Comparison of ENCODE assay signal across 26 cellular contexts in the genomic region with DNA sequence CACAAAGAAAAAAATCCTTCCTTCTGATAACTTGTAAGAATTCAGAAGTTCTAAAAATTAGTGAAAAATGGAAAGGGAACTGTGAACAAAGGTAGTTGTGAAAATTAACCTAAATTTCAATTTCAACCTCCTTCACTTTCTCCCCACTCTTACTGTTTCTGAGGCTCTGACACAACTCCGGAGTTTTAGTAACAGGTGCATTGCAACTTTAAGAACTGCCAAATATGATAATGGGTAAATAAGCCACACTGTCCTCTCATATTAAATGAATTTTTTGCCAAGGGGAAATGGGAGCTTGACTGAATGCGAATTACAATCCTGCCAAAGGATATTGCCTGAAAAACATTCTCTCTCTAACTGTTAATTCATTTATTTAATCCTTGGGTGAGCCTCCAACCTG. TPM values are rescaled to one million over a fixed set of nuclear protein-coding genes. Genes with fewer than 3 reads are reported as not detected.
DNase-seq lines count a peak whose midpoint lies in the region; ATAC-seq and TF ChIP-seq lines count a peak whose summit lies in the region.
"Had no signal": no experiment of that assay in that cellular context is flagged by ENCODE, and none has a peak within 500 bp of the region (broad histone marks: within the 10 kb centered on the region; RNA-seq: fewer than 3 reads in every experiment).

No MANE protein-coding gene starts in this region.

- H3K27ac ChIP-seq in C4-2B (peak overlapping the region; percentile 59; the same call in 1 of the 2 replicates), HUES6 (ENCODE audit: low read depth, low read length) (peak overlapping the region; percentile 89; the same call in 1 of the 2 replicates), ectodermal cell (ENCODE audit: insufficient read depth, low read depth, low read length, poor library complexity, severe bottlenecking) (no peak overlapping the region), foreskin keratinocyte (no peak overlapping the region)
- H3K27ac ChIP-seq: parathyroid adenoma had no signal

- no peak overlapping the region for H3K4me3 Mint-ChIP-seq in nephron
- H3K4me3 Mint-ChIP-seq: activated T-cell treated with anti-CD3 and anti-CD28 coated beads, Interleukin-2, amount 50 U/mL, for 4 hours; CD4-positive, CD25-positive, alpha-beta regulatory T cell; naive thymus-derived CD8-positive, alpha-beta T cell; T-cell had no signal

- no peaks in the 10 kb centered on the region for H3K27me3 Mint-ChIP-seq in nephron (ENCODE audit: low read depth)

- H3K9me3 Mint-ChIP-seq in nephron: no peaks in the 10 kb centered on the region
- H3K9me3 Mint-ChIP-seq: activated T-cell treated with anti-CD3 and anti-CD28 coated beads, Interleukin-2, amount 50 U/mL, for 4 hours; naive thymus-derived CD8-positive, alpha-beta T cell; T-cell had no signal

- no peaks in the 10 kb centered on the region for H3K36me3 Mint-ChIP-seq in nephron (ENCODE audit: low read depth)
- H3K36me3 Mint-ChIP-seq: CD4-positive, CD25-positive, alpha-beta regulatory T cell; naive thymus-derived CD8-positive, alpha-beta T cell; T-cell had no signal

- TF ChIP-seq CTCF in C4-2B (conservative IDR thresholded peaks at IDR 0.05) (no peak), nephron (IDR thresholded peaks at IDR 0.05; ENCODE audit: unreplicated experiment in 3 of 3) (no peak), foreskin keratinocyte (conservative IDR thresholded peaks at IDR 0.05) (no peak)

- H3K4me3 ChIP-seq in HUES6 (ENCODE audit: low read depth, low read length) (peak overlapping the region; percentile 44; the same call in 1 of the 2 replicates), ectodermal cell (ENCODE audit: insufficient read depth, low read depth, low read length) (peak overlapping the region; percentile 4)
- H3K4me3 ChIP-seq: uterus had no signal

- H3K4me1 ChIP-seq in HUES6 (ENCODE audit: control insufficient read depth, insufficient read depth, low read length) (peaks cover 45% of the 10 kb centered on the region), ectodermal cell (ENCODE audit: control insufficient read depth, insufficient read depth, low read length) (peaks cover 28% of the 10 kb centered on the region), foreskin keratinocyte (no peaks in the 10 kb centered on the region)
- H3K4me1 ChIP-seq: uterus had no signal

- no peak for ATAC-seq in foreskin keratinocyte
- ATAC-seq: activated T-cell treated with anti-CD3 and anti-CD28 coated beads, Interleukin-2, amount 50 U/mL, for 4 hours; naive thymus-derived CD8-positive, alpha-beta T cell; T-cell had no signal

- H3K27me3 ChIP-seq in HUES6 (ENCODE audit: control insufficient read depth, insufficient read depth, low read length) (no peaks in the 10 kb centered on the region), ectodermal cell (ENCODE audit: control insufficient read depth, insufficient read depth, low read length, poor library complexity, severe bottlenecking) (no peaks in the 10 kb centered on the region), foreskin keratinocyte (no peaks in the 10 kb centered on the region)
- H3K27me3 ChIP-seq: dorsolateral prefrontal cortex, uterus had no signal

- H3K36me3 ChIP-seq in HUES6 (ENCODE audit: control insufficient read depth, insufficient read depth, low read length): no peaks in the 10 kb centered on the region
- H3K36me3 ChIP-seq in ectodermal cell (ENCODE audit: control insufficient read depth, insufficient read depth, low read length): no peaks in the 10 kb centered on the region
- H3K36me3 ChIP-seq: uterus had no signal

- H3K9me3 ChIP-seq in HUES6 (ENCODE audit: control insufficient read depth, insufficient read depth, low read depth, low read length) (no peaks in the 10 kb centered on the region), ectodermal cell (ENCODE audit: control insufficient read depth, low read length) (no peaks in the 10 kb centered on the region)
- H3K9me3 ChIP-seq: uterus had no signal

- no peak overlapping the region for H3K9ac ChIP-seq in HUES6 (ENCODE audit: low read length)
- H3K9ac ChIP-seq: parathyroid adenoma had no signal

- peak overlapping the region in 2 of 3 experiments; percentile 7 to 8 for H3K27ac Mint-ChIP-seq in nephron
- H3K27ac Mint-ChIP-seq: CD4-positive, CD25-positive, alpha-beta regulatory T cell; naive thymus-derived CD8-positive, alpha-beta T cell; T-cell had no signal

- H3K4me1 Mint-ChIP-seq in nephron: peaks cover 28% of the 10 kb centered on the region
- H3K4me1 Mint-ChIP-seq: CD4-positive, CD25-positive, alpha-beta regulatory T cell; naive thymus-derived CD8-positive, alpha-beta T cell; T-cell had no signal

- 82 to 86% methylated on average over 1 to 2 of the region's 2 CpGs for WGBS in ectodermal cell, 2 experiments

- DNase-seq in NCI-H187 (lab: John Stamatoyannopoulos, UW): no peak
- no peak for DNase-seq in foreskin keratinocyte
- DNase-seq in NCI-H774 (lab: John Stamatoyannopoulos, UW): no peak
- DNase-seq in activated CD8-positive, alpha-beta memory T cell treated with anti-CD3 and anti-CD28 coated beads, Interleukin-2, amount 50 U/mL, for 48 hours: no peak
- DNase-seq: activated CD4-positive, CD25-positive, alpha-beta regulatory T cell treated with anti-CD3 and anti-CD28 coated beads, Interleukin-2, amount 50 U/mL, for 72 hours; activated naive CD4-positive, alpha-beta T cell treated with Interleukin-2 at 50 U/mL for 16 hours; activated T-cell treated with anti-CD3 and anti-CD28 coated beads, Interleukin-2, amount 50 U/mL, for 4 hours; amniotic stem cell; caudate nucleus; CD4-positive, CD25-positive, alpha-beta regulatory T cell; dorsolateral prefrontal cortex; hippocampal formation; IMR-90; islet precursor cell; mesenchymal stem cell; naive thymus-derived CD8-positive, alpha-beta T cell; NCI-H1436; NCI-H2171 treated with DMSO at 0.1 percent for 48 hours; SHP77 treated with DMSO at 0.1 percent for 48 hours; T-cell; uterus had no signal

RNA-seq across cellular contexts. Expression of a gene that starts 1.2 kb away (rescaled TPM):
- polyA plus RNA-seq in ectodermal cell (2013, experiment 1 of 4): 3.4 TPM
- 3.8 TPM for polyA plus RNA-seq in ectodermal cell (2013, experiment 2 of 4)
- 3.7 TPM for polyA plus RNA-seq in ectodermal cell (2013, experiment 3 of 4)
- polyA plus RNA-seq in ectodermal cell (2013, experiment 4 of 4): 3.3 TPM
- total RNA-seq in foreskin keratinocyte: 0.60 and 1.1 TPM in 2 replicates
- polyA plus RNA-seq in foreskin keratinocyte: 0.08 and 0.30 TPM in 2 replicates
- total RNA-seq: naive thymus-derived CD8-positive, alpha-beta T cell had no signal
- polyA plus RNA-seq: CD4-positive, CD25-positive, alpha-beta regulatory T cell; naive thymus-derived CD8-positive, alpha-beta T cell had no signal

Comparison
In these comparisons a context has a peak if more than half of its experiments do, and no peak if none do; other contexts are left out.
1. H3K27ac ChIP-seq: peak in C4-2B (single experiment) and HUES6 (single experiment); none in ectodermal cell (single experiment) and foreskin keratinocyte (single experiment).